ENCODE assay signal across 20 cellular contexts in genomic region chr6:113082691-113083090, GRCh38.
A peak's percentile ranks its signal among the peaks of the same experiment; 100 is the strongest.
DNase-seq lines count a peak whose midpoint lies in the region; ATAC-seq, FAIRE-seq and TF ChIP-seq lines count a peak whose summit lies in the region.
"Had no signal": no experiment of that assay in that cellular context is flagged by ENCODE, and none has a peak within 500 bp of the region (broad histone marks: within the 10 kb centered on the region; RNA-seq: fewer than 3 reads in every experiment).

No MANE protein-coding gene starts in this region.

- no peaks in the 10 kb centered on the region for H3K36me3 Mint-ChIP-seq in nephron (ENCODE audit: low read depth)
- H3K36me3 Mint-ChIP-seq in activated CD4-positive, alpha-beta memory T cell treated with anti-CD3 and anti-CD28 coated beads, Interleukin-2, amount 10 ng/mL, durations not matched to agents 7 days and 5 days (ENCODE audit: low read depth) = no peaks in the 10 kb centered on the region
- H3K36me3 Mint-ChIP-seq: activated CD4-positive, alpha-beta memory T cell treated with anti-CD3 and anti-CD28 coated beads for 36 hours; IgD-negative memory B cell; natural killer cell had no signal

- no peak overlapping the region for H2AK5ac ChIP-seq in H1 (ENCODE audit: low read depth, low read length)

- no peaks in the 10 kb centered on the region for H3K79me1 ChIP-seq in H1 (ENCODE audit: low read depth, low read length)

- no peak overlapping the region for H4K5ac ChIP-seq in H1 (ENCODE audit: insufficient read length, low read depth, low read length)

- FAIRE-seq in H1 (lab: Jason Lieb, UNC) (no peak), H54 (lab: Jason Lieb, UNC) (no peak)

- no peak overlapping the region for H2BK20ac ChIP-seq in H1 (ENCODE audit: low read length)

- no peak overlapping the region for H3K56ac ChIP-seq in H1 (replicated peaks; ENCODE audit: insufficient read length, low read depth, low read length)

- no peak overlapping the region for H2AFZ ChIP-seq in H1 (ENCODE audit: low read length)

- no peak overlapping the region for H3K4ac ChIP-seq in H1 (replicated peaks; ENCODE audit: insufficient read length, low read depth, low read length)

- peak overlapping the region in 2 of 3 experiments; percentile 33 to 64 for H3K27ac Mint-ChIP-seq in nephron
- H3K27ac Mint-ChIP-seq in activated CD4-positive, alpha-beta memory T cell treated with anti-CD3 and anti-CD28 coated beads, Interleukin-2, amount 10 ng/mL, durations not matched to agents 7 days and 5 days = no peak overlapping the region
- H3K27ac Mint-ChIP-seq: activated CD4-positive, alpha-beta memory T cell treated with anti-CD3 and anti-CD28 coated beads for 36 hours; B cell; IgD-negative memory B cell; natural killer cell had no signal

- no peak overlapping the region for H3K4me2 ChIP-seq in H1 (ENCODE audit: insufficient read depth in 1 of 2, low read depth in 2 of 2, low read length in 2 of 2)
- H3K4me2 ChIP-seq: SK-N-SH had no signal

- no peak overlapping the region for H4K91ac ChIP-seq in H1 (replicated peaks; ENCODE audit: insufficient read length, low read length)

- no peak for TF ChIP-seq RAD21 in H1 (IDR thresholded peaks at IDR 0.05 in 1 of 2, conservative IDR thresholded peaks at IDR 0.05 in 1 of 2; ENCODE audit: low read depth in 2 of 2, low read length in 2 of 2)

- H2BK120ac ChIP-seq in H1 (replicated peaks; ENCODE audit: low read depth, low read length) = no peak overlapping the region

- H3K14ac ChIP-seq in H1 (ENCODE audit: insufficient read length) = no peak overlapping the region

- H3K23ac ChIP-seq in H1 (ENCODE audit: insufficient read length) = no peak overlapping the region

- H3K9me3 Mint-ChIP-seq in nephron = no peaks in the 10 kb centered on the region
- H3K9me3 Mint-ChIP-seq in activated CD4-positive, alpha-beta memory T cell treated with anti-CD3 and anti-CD28 coated beads, Interleukin-2, amount 10 ng/mL, durations not matched to agents 7 days and 5 days = peaks cover 4% of the 10 kb centered on the region
- H3K9me3 Mint-ChIP-seq: IgD-negative memory B cell had no signal

- H3K9ac ChIP-seq in H1 (replicated peaks in 1 of 4; ENCODE audit: extremely low read depth in 1 of 4, low read depth in 3 of 4, low read length in 3 of 4) = no peak overlapping the region
- H3K9ac ChIP-seq: SK-N-SH had no signal

- no peak overlapping the region for H3K18ac ChIP-seq in H1 (ENCODE audit: extremely low read depth, low read length)

- no peaks in the 10 kb centered on the region for H3K27me3 ChIP-seq in H1 (replicated peaks in 1 of 4; ENCODE audit: control insufficient read depth in 3 of 4, extremely low read depth in 1 of 4, insufficient read depth in 3 of 4, low read length in 3 of 4)
- no peaks in the 10 kb centered on the region for H3K27me3 ChIP-seq in gastrocnemius medialis
- H3K27me3 ChIP-seq: adrenal gland, esophagus muscularis mucosa, tibial artery had no signal

- H4K8ac ChIP-seq in H1 (ENCODE audit: extremely low read depth, insufficient read depth, low read length) = no peak overlapping the region

- no peaks in the 10 kb centered on the region for H4K20me1 ChIP-seq in H1 (replicated peaks in 1 of 2; ENCODE audit: control insufficient read depth in 1 of 2, insufficient read depth in 2 of 2, low read length in 2 of 2)

- no peak overlapping the region for H2BK15ac ChIP-seq in H1 (ENCODE audit: low read length)

- in situ Hi-C loops in gastrocnemius medialis (cut with MboI; ENCODE audit: low sequenced_read_pairs in 4 of 4) = no loop called here

- H3K4me1 Mint-ChIP-seq in nephron = no peaks in the 10 kb centered on the region
- no peaks in the 10 kb centered on the region for H3K4me1 Mint-ChIP-seq in activated CD4-positive, alpha-beta memory T cell treated with anti-CD3 and anti-CD28 coated beads, Interleukin-2, amount 10 ng/mL, durations not matched to agents 7 days and 5 days
- H3K4me1 Mint-ChIP-seq: B cell, IgD-negative memory B cell, natural killer cell had no signal

- no peak overlapping the region for H3K27ac ChIP-seq in H1 (ENCODE audit: low read depth, low read length)
- H3K27ac ChIP-seq in gastrocnemius medialis = no peak overlapping the region
- H3K27ac ChIP-seq: adrenal gland, esophagus muscularis mucosa, tibial artery had no signal

- H3K27me3 Mint-ChIP-seq in nephron (ENCODE audit: low read depth) = no peaks in the 10 kb centered on the region
- H3K27me3 Mint-ChIP-seq in activated CD4-positive, alpha-beta memory T cell treated with anti-CD3 and anti-CD28 coated beads, Interleukin-2, amount 10 ng/mL, durations not matched to agents 7 days and 5 days = no peaks in the 10 kb centered on the region
- H3K27me3 Mint-ChIP-seq: activated CD4-positive, alpha-beta memory T cell treated with anti-CD3 and anti-CD28 coated beads for 36 hours; IgD-negative memory B cell had no signal

- no peaks in the 10 kb centered on the region for H3K4me1 ChIP-seq in H1 (replicated peaks in 1 of 4; ENCODE audit: control insufficient read depth in 3 of 4, insufficient read depth in 4 of 4, low read length in 3 of 4)
- H3K4me1 ChIP-seq in gastrocnemius medialis = no peaks in the 10 kb centered on the region
- H3K4me1 ChIP-seq: adrenal gland, esophagus muscularis mucosa, tibial artery had no signal

- TF ChIP-seq POLR2A in H1 (IDR thresholded peaks at IDR 0.05; ENCODE audit: control extremely low read depth in 1 of 2, low read depth in 2 of 2, low read length in 2 of 2) (no peak), gastrocnemius medialis (IDR thresholded peaks at IDR 0.05) (no peak), H54 (IDR thresholded peaks at IDR 0.05; ENCODE audit: low read depth, low read length) (no peak)

- intact Hi-C loops in gastrocnemius medialis (cut with DNase I; ENCODE audit: low total_unique reads) = no loop called here

- ATAC-seq in gastrocnemius medialis (no peak), HG02678 (IDR thresholded peaks at IDR 0.05; ENCODE audit: unreplicated experiment) (no peak)
- ATAC-seq: natural killer cell, sciatic nerve had no signal

- 72% methylated on average over 3 of the region's 3 CpGs; no CpG with 5 or more reads in 1 of the 2 experiments for WGBS in H1 (ENCODE audit: extremely low coverage in 1 of 2, insufficient coverage in 1 of 2, insufficient read length in 1 of 2, insufficient replicate concordance in 2 of 2, low coverage in 1 of 2, low lambda C conversion rate in 2 of 2, missing lambda C conversion rate in 1 of 2), 2 experiments

- H2BK12ac ChIP-seq in H1 (ENCODE audit: low read depth, low read length) = no peak overlapping the region

- DNase-seq in DMS79 (lab: John Stamatoyannopoulos, UW) = peak; percentile 15
- DNase-seq in LHCN-M2 (ENCODE audit: low read depth) = peak; percentile 77
- no peak for DNase-seq in H1 (ENCODE audit: low read depth in 1 of 2, low spot score in 2 of 2)
- no peak for DNase-seq in gastrocnemius medialis
- DNase-seq in H54 (ENCODE audit: insufficient read length, low spot score) = no peak
- no peak for DNase-seq in activated CD4-positive, alpha-beta memory T cell treated with anti-CD3 and anti-CD28 coated beads, Interleukin-2, amount 10 ng/mL, durations not matched to agents 7 days and 5 days
- DNase-seq: activated CD4-positive, alpha-beta memory T cell treated with anti-CD3 and anti-CD28 coated beads for 36 hours; adrenal gland; cortex of kidney; natural killer cell; NCI-H1436; SK-N-SH; stimulated activated CD4-positive, alpha-beta T cell treated with anti-CD3 and anti-CD28 coated beads, Interleukin-4, amount 100 ng/mL, for 24 hours; tibial artery had no signal

- TF ChIP-seq EP300 in H1 (IDR thresholded peaks at IDR 0.05; ENCODE audit: borderline replicate concordance in 1 of 2, low read depth in 2 of 2, low read length in 2 of 2) = no peak

- no peaks in the 10 kb centered on the region for H3K79me2 ChIP-seq in H1 (ENCODE audit: control insufficient read depth in 1 of 2, insufficient read depth in 2 of 2, low read length in 2 of 2)

- TF ChIP-seq CTCF in H1 (IDR thresholded peaks at IDR 0.05; ENCODE audit: control extremely low read depth in 1 of 3, insufficient read depth in 1 of 3, low read depth in 1 of 3, low read length in 3 of 3) (no peak), nephron (IDR thresholded peaks at IDR 0.05; ENCODE audit: unreplicated experiment in 3 of 3) (no peak), gastrocnemius medialis (IDR thresholded peaks at IDR 0.05 in 4 of 5, conservative IDR thresholded peaks at IDR 0.05 in 1 of 5) (no peak)

- H3K9me3 ChIP-seq in H1 (ENCODE audit: insufficient read depth in 2 of 2, low read depth in 1 of 2, low read length in 1 of 2) = no peaks in the 10 kb centered on the region
- H3K9me3 ChIP-seq in gastrocnemius medialis = no peaks in the 10 kb centered on the region
- H3K9me3 ChIP-seq: adrenal gland, esophagus muscularis mucosa, SK-N-SH, tibial artery had no signal

- H3K23me2 ChIP-seq in H1 (ENCODE audit: low read depth, low read length) = no peaks in the 10 kb centered on the region

- CTCF ChIA-PET in H1 (lab: Charles Lee; ENCODE audit: partially characterized antibody) = no interaction called here
- CTCF ChIA-PET in activated CD4-positive, alpha-beta memory T cell treated with anti-CD3 and anti-CD28 coated beads, Interleukin-2, amount 10 ng/mL, durations not matched to agents 7 days and 5 days (lab: Charles Lee) = no interaction called here

- H3K4me3 ChIP-seq in H1 (ENCODE audit: extremely low read depth in 1 of 4, insufficient read depth in 2 of 4, low read depth in 3 of 4, low read length in 4 of 4) (no peak overlapping the region), gastrocnemius medialis (no peak overlapping the region)
- H3K4me3 ChIP-seq: adrenal gland, esophagus muscularis mucosa, tibial artery had no signal

- no peak overlapping the region for H2BK5ac ChIP-seq in H1 (ENCODE audit: low read depth, low read length)

- H3K36me3 ChIP-seq in H1 (ENCODE audit: control insufficient read depth in 2 of 4, insufficient read depth in 4 of 4, low read length in 3 of 4) (no peaks in the 10 kb centered on the region), gastrocnemius medialis (no peaks in the 10 kb centered on the region)
- H3K36me3 ChIP-seq: adrenal gland, esophagus muscularis mucosa, tibial artery had no signal

- H3K4me3 Mint-ChIP-seq in nephron = no peak overlapping the region
- no peak overlapping the region for H3K4me3 Mint-ChIP-seq in activated CD4-positive, alpha-beta memory T cell treated with anti-CD3 and anti-CD28 coated beads, Interleukin-2, amount 10 ng/mL, durations not matched to agents 7 days and 5 days
- H3K4me3 Mint-ChIP-seq: activated CD4-positive, alpha-beta memory T cell treated with anti-CD3 and anti-CD28 coated beads for 36 hours; B cell; IgD-negative memory B cell; natural killer cell had no signal

- POLR2A ChIA-PET in H1 (lab: Charles Lee; ENCODE audit: partially characterized antibody) = no interaction called here
- POLR2A ChIA-PET in activated CD4-positive, alpha-beta memory T cell treated with anti-CD3 and anti-CD28 coated beads, Interleukin-2, amount 10 ng/mL, durations not matched to agents 7 days and 5 days (lab: Charles Lee) = no interaction called here

TF ChIP-seq in H1, 55 proteins besides CTCF, POLR2A, EP300 and RAD21:
- TF ChIP-seq MAFK (IDR thresholded peaks at IDR 0.05; ENCODE audit: low read depth, low read length) = peak; percentile 97
- no peak for TF ChIP-seq POLR2AphosphoS5 (IDR thresholded peaks at IDR 0.05; ENCODE audit: low read depth, low read length)
- TF ChIP-seq TEAD4 (IDR thresholded peaks at IDR 0.05; ENCODE audit: low read depth, low read length) = peak; percentile 24; the same call in 1 of the 2 replicates
- no peak for TF ChIP-seq GTF2F1 (IDR thresholded peaks at IDR 0.05; ENCODE audit: borderline replicate concordance, low read depth, low read length)
- no peak for TF ChIP-seq CREB1 (IDR thresholded peaks at IDR 0.05)

Comparison
In these comparisons a context has a peak if more than half of its experiments do, and no peak if none do; other contexts are left out.
1. DNase-seq: peak in DMS79 (single experiment) and LHCN-M2 (single experiment); none in H1 (0 of 2), gastrocnemius medialis (0 of 2), H54 (single experiment) and activated CD4-positive, alpha-beta memory T cell treated with anti-CD3 and anti-CD28 coated beads, Interleukin-2, amount 10 ng/mL, durations not matched to agents 7 days and 5 days (single experiment).